Comparison of ENCODE assay signal across 7 cellular contexts in genomic region chr3:137420198-137420995, GRCh38.
"Had no signal": no experiment of that assay in that cellular context is flagged by ENCODE, and none has a peak within 500 bp of the region (broad histone marks: within the 10 kb centered on the region; RNA-seq: fewer than 3 reads in every experiment).

No MANE protein-coding gene starts in this region.

- ATAC-seq: HCT116, HepG2 had no signal

- H2AFZ ChIP-seq: GM23248 had no signal

- H3K9me3 ChIP-seq: HAP-1 had no signal

- H3K4me1 ChIP-seq: HAP-1 had no signal

- H3K4me3 ChIP-seq: GM23248, HAP-1 had no signal

- DNase-seq: GM23248, GOT3, HFFc6 had no signal

- H3K36me3 ChIP-seq: HAP-1 had no signal

- H3K9ac ChIP-seq: GM23248 had no signal

- H3K27ac ChIP-seq: GM23248, HL-60 had no signal

- FAIRE-seq: HepG2 had no signal
